22 cellular contexts compared by ENCODE assay signal in the genomic region with DNA sequence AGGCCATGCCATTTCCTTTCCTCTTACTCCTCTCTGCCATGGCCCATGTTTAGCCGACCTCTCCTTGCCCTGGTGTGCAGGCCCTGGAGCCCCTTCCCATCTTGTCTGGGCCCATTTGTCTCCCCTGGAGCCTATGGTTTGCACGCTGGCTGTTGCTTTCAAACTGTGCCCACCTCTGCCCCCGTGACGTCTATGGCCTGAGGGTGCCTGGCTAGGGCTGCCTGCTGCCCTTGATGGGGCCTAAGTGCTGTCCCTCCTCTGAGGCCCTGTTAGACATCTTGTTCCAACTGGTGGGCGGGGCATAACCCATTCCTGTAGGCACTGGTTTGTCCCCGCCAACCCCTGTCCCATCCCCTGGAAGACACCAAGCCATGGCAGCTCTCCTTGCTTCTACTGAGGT. TPM values are rescaled to one million over a fixed set of nuclear protein-coding genes. Genes with fewer than 3 reads are reported as not detected.
DNase-seq lines count a peak whose midpoint lies in the region; ATAC-seq and TF ChIP-seq lines count a peak whose summit lies in the region.
"Had no signal": no experiment of that assay in that cellular context is flagged by ENCODE, and none has a peak within 500 bp of the region (broad histone marks: within the 10 kb centered on the region; RNA-seq: fewer than 3 reads in every experiment).

No MANE protein-coding gene starts in this region.

- H3K4me1 ChIP-seq in RWPE2 (ENCODE audit: insufficient read depth, poor library complexity, severe bottlenecking), result no peaks in the 10 kb centered on the region
- H3K4me1 ChIP-seq in upper lobe of right lung, result no peaks in the 10 kb centered on the region
- H3K4me1 ChIP-seq: HAP-1, SJSA1 had no signal

- no peak overlapping the region for H3K4me3 Mint-ChIP-seq in activated T-cell treated with anti-CD3 and anti-CD28 coated beads, Interleukin-2, amount 50 U/mL, for 24 hours
- H3K4me3 Mint-ChIP-seq in neural crest cell, result peak overlapping the region; percentile 2
- H3K4me3 Mint-ChIP-seq: CD4-positive, CD25-positive, alpha-beta regulatory T cell; HFFc6; IgD-negative memory B cell had no signal

- H3K27ac ChIP-seq in RWPE2 (ENCODE audit: poor library complexity, severe bottlenecking) (no peak overlapping the region), upper lobe of right lung (no peak overlapping the region)
- H3K27ac ChIP-seq: KMS-11, PC-9, SJSA1 had no signal

- H3K27me3 ChIP-seq in RWPE2 (ENCODE audit: insufficient read depth, poor library complexity, severe bottlenecking), result no peaks in the 10 kb centered on the region
- H3K27me3 ChIP-seq in upper lobe of right lung, result no peaks in the 10 kb centered on the region
- H3K27me3 ChIP-seq: SJSA1 had no signal

- no peak overlapping the region for H3K27ac Mint-ChIP-seq in activated T-cell treated with anti-CD3 and anti-CD28 coated beads, Interleukin-2, amount 50 U/mL, for 24 hours
- no peak overlapping the region for H3K27ac Mint-ChIP-seq in neural crest cell (ENCODE audit: unreplicated experiment)
- H3K27ac Mint-ChIP-seq: CD4-positive, CD25-positive, alpha-beta regulatory T cell; HFFc6; IgD-negative memory B cell had no signal

- in situ Hi-C loops in G401 (cut with HindIII; ENCODE audit: low sequenced_read_pairs), result no loop called here

- H3K36me3 Mint-ChIP-seq in activated T-cell treated with anti-CD3 and anti-CD28 coated beads, Interleukin-2, amount 50 U/mL, for 24 hours (ENCODE audit: low read depth), result no peaks in the 10 kb centered on the region
- H3K36me3 Mint-ChIP-seq in neural crest cell (ENCODE audit: low read depth), result no peaks in the 10 kb centered on the region
- H3K36me3 Mint-ChIP-seq: CD4-positive, CD25-positive, alpha-beta regulatory T cell; IgD-negative memory B cell had no signal

- no peaks in the 10 kb centered on the region for H3K9me3 ChIP-seq in RWPE2 (ENCODE audit: severe bottlenecking)
- H3K9me3 ChIP-seq in upper lobe of right lung, result no peaks in the 10 kb centered on the region
- H3K9me3 ChIP-seq: HAP-1, SJSA1 had no signal

- no peak overlapping the region for H3K4me3 ChIP-seq in RWPE2 (ENCODE audit: severe bottlenecking)
- no peak overlapping the region for H3K4me3 ChIP-seq in upper lobe of right lung
- H3K4me3 ChIP-seq: HAP-1, PC-9, SJSA1 had no signal

- intact Hi-C loops in upper lobe of right lung (cut with DNase I), result loop anchor here (10.0 kb wide), 1 partner anchor 59 kb away; no protein-coding TSS in a partner anchor

- H3K4me1 Mint-ChIP-seq in activated T-cell treated with anti-CD3 and anti-CD28 coated beads, Interleukin-2, amount 50 U/mL, for 24 hours (ENCODE audit: low read depth), result no peaks in the 10 kb centered on the region
- H3K4me1 Mint-ChIP-seq in neural crest cell, result peaks cover 13% of the 10 kb centered on the region
- H3K4me1 Mint-ChIP-seq: IgD-negative memory B cell had no signal

- H3K27me3 Mint-ChIP-seq in activated T-cell treated with anti-CD3 and anti-CD28 coated beads, Interleukin-2, amount 50 U/mL, for 24 hours, result peaks cover 25% of the 10 kb centered on the region
- H3K27me3 Mint-ChIP-seq in neural crest cell (ENCODE audit: low read depth), result peaks cover 25% of the 10 kb centered on the region

- no peaks in the 10 kb centered on the region for H3K9me3 Mint-ChIP-seq in activated T-cell treated with anti-CD3 and anti-CD28 coated beads, Interleukin-2, amount 50 U/mL, for 24 hours
- H3K9me3 Mint-ChIP-seq in neural crest cell, result no peaks in the 10 kb centered on the region
- H3K9me3 Mint-ChIP-seq: CD4-positive, CD25-positive, alpha-beta regulatory T cell; HFFc6; IgD-negative memory B cell had no signal

- peak; percentile 16 for DNase-seq in activated T-cell treated with anti-CD3 and anti-CD28 coated beads, Interleukin-2, amount 50 U/mL, for 24 hours
- no peak for DNase-seq in activated T-cell treated with anti-CD3 and anti-CD28 coated beads, Interleukin-2, amount 50 U/mL, for 48 hours
- DNase-seq in RWPE2 (ENCODE audit: low spot score) (peak; percentile 43), neural crest cell (ENCODE audit: low read depth, low spot score) (no peak), upper lobe of right lung (peak; percentile 39), G401 (ENCODE audit: low spot score) (no peak)
- DNase-seq: CD4-positive, CD25-positive, alpha-beta regulatory T cell; HFFc6; MM.1S; NCI-H2029; NCI-H446 treated with DMSO at 0.1 percent for 48 hours; NCI-H526; PC-9; Right ventricle myocardium superior had no signal

- ATAC-seq in RWPE2 (ENCODE audit: low read depth) (no peak), upper lobe of right lung (no peak), HG02623 (IDR thresholded peaks at IDR 0.05; ENCODE audit: unreplicated experiment) (no peak), HG02981 (IDR thresholded peaks at IDR 0.05; ENCODE audit: unreplicated experiment) (no peak)

- no peaks in the 10 kb centered on the region for H3K36me3 ChIP-seq in RWPE2 (ENCODE audit: low read depth)
- no peaks in the 10 kb centered on the region for H3K36me3 ChIP-seq in upper lobe of right lung
- H3K36me3 ChIP-seq: HAP-1, SJSA1 had no signal

- TF ChIP-seq CTCF in RWPE2 (IDR thresholded peaks at IDR 0.05; ENCODE audit: poor library complexity, severe bottlenecking) (no peak), neural crest cell (conservative IDR thresholded peaks at IDR 0.05) (no peak), upper lobe of right lung (IDR thresholded peaks at IDR 0.05) (no peak)

RNA-seq across cellular contexts. Expression of gene ENHO, which starts 22.7 kb away (rescaled TPM):
- total RNA-seq in neural crest cell (12.0 and 13.2 TPM in 2 replicates), upper lobe of right lung (0.61 TPM)
- total RNA-seq in G401 (2014; rRNA removed; shearing (Covaris generic)), result 10.4 and 18.0 TPM in 2 replicates
- total RNA-seq: PC-9, SJSA1 had no signal

RNA-seq across cellular contexts. Expression of gene CNTFR, which starts 44.0 kb away (rescaled TPM):
- total RNA-seq in neural crest cell (112 and 115 TPM in 2 replicates), upper lobe of right lung (2.9 TPM)
- 0.78 and 1.0 TPM in 2 replicates for total RNA-seq in G401 (2014; rRNA removed; shearing (Covaris generic))
- total RNA-seq: A172; CD4-positive, CD25-positive, alpha-beta regulatory T cell; HFFc6; PC-9; RPMI7951; SJSA1 had no signal

Comparison
In these comparisons a context has a peak if more than half of its experiments do, and no peak if none do; other contexts are left out.
1. DNase-seq: peak in activated T-cell treated with anti-CD3 and anti-CD28 coated beads, Interleukin-2, amount 50 U/mL, for 24 hours (single experiment), RWPE2 (single experiment) and upper lobe of right lung (single experiment); none in activated T-cell treated with anti-CD3 and anti-CD28 coated beads, Interleukin-2, amount 50 U/mL, for 48 hours (0 of 2), neural crest cell (single experiment) and G401 (single experiment).
2. RNA of gene CNTFR, which starts 44.0 kb away (total RNA-seq): 112 to 115 TPM in neural crest cell; 2.9 TPM in upper lobe of right lung (single experiment) and 0.78 to 1.0 TPM in G401; every median in the first group is over 10 times any median in the second.